Comparison of ENCODE assay signal across 18 cellular contexts in genomic region chr1:14822493-14822892, GRCh38.
"Had no signal": no experiment of that assay in that cellular context is flagged by ENCODE, and none has a peak within 500 bp of the region (broad histone marks: within the 10 kb centered on the region; RNA-seq: fewer than 3 reads in every experiment).

No MANE protein-coding gene starts in this region.

- H3K36me3 ChIP-seq: cardiac muscle cell, left lung, right atrium auricular region, thyroid gland had no signal

- DNase-seq: activated T-cell treated with anti-CD3 and anti-CD28 coated beads, Interleukin-2, amount 50 U/mL, for 24 hours; aorta; effector CD4-positive, alpha-beta T cell; erythroblast; glutamatergic neuron; immature natural killer cell; kidney glomerular epithelial cell; left lung; midbrain; psoas muscle; stimulated activated CD4-positive, alpha-beta T cell treated with anti-CD3 and anti-CD28 coated beads, Interleukin-12 subunit alpha, Interleukin-12 subunit beta, amount 100 ng/mL, for 4 hours; stimulated activated CD4-positive, alpha-beta T cell treated with anti-CD3 and anti-CD28 coated beads, Interleukin-4, amount 100 ng/mL, for 4 hours; stimulated activated naive CD8-positive, alpha-beta T cell treated with anti-CD3 and anti-CD28 coated beads, Interleukin-15, Interleukin-2, amounts not matched to agents 100 U/mL and 50 U/mL, for 24 hours; T-cell; thyroid gland had no signal

- H3K27ac ChIP-seq: cardiac muscle cell, hepatocyte, left lung, psoas muscle, right atrium auricular region, thyroid gland had no signal

- H3K27me3 ChIP-seq: cardiac muscle cell, hepatocyte, left lung, right atrium auricular region, thyroid gland had no signal

- H3K4me1 ChIP-seq: left lung, psoas muscle, right atrium auricular region, thyroid gland had no signal

- H3K9me3 ChIP-seq: left lung, psoas muscle, right atrium auricular region, thyroid gland had no signal

- H3K4me2 ChIP-seq: hepatocyte had no signal

- H2AFZ ChIP-seq: hepatocyte had no signal

- H3K4me3 ChIP-seq: cardiac muscle cell, hepatocyte, left lung, psoas muscle, right atrium auricular region, thyroid gland had no signal
